Comparison of ENCODE assay signal across 8 cellular contexts in genomic region chr16:56916571-56917403, GRCh38. TPM values are rescaled to one million over a fixed set of nuclear protein-coding genes. Genes with fewer than 3 reads are reported as not detected.
A peak's percentile ranks its signal among the peaks of the same experiment; 100 is the strongest.
DNase-seq lines count a peak whose midpoint lies in the region; ATAC-seq and TF ChIP-seq lines count a peak whose summit lies in the region.

No MANE protein-coding gene starts in this region.

- TF ChIP-seq CTCF in Calu3 (IDR thresholded peaks at IDR 0.05; ENCODE audit: unreplicated experiment), result no peak

- H3K36me3 ChIP-seq in BLaER1 treated with 17β-estradiol and CSF1 and Interleukin-3, amounts not matched to agents 10 nM and 100 nM, result no peaks in the 10 kb centered on the region

- H3K27me3 Mint-ChIP-seq in activated naive CD8-positive, alpha-beta T cell treated with anti-CD3 and anti-CD28 coated beads for 36 hours, result peaks cover 4% of the 10 kb centered on the region
- peaks cover 94% of the 10 kb centered on the region for H3K27me3 Mint-ChIP-seq in Calu3 (ENCODE audit: unreplicated experiment)

- peaks cover 39 to 63% (median 49%) of the 10 kb centered on the region in 10 experiments for H3K4me1 ChIP-seq in BLaER1 treated with 17β-estradiol and CSF1 and Interleukin-3, amounts not matched to agents 10 nM and 100 nM

- H3K4me3 Mint-ChIP-seq in activated naive CD8-positive, alpha-beta T cell treated with anti-CD3 and anti-CD28 coated beads for 36 hours, result peak overlapping the region; percentile 46
- no peak overlapping the region for H3K4me3 Mint-ChIP-seq in Calu3 (ENCODE audit: low read depth, unreplicated experiment)

- H3K4me1 Mint-ChIP-seq in activated naive CD8-positive, alpha-beta T cell treated with anti-CD3 and anti-CD28 coated beads for 36 hours, result peaks cover 39% of the 10 kb centered on the region
- peaks cover 17% of the 10 kb centered on the region for H3K4me1 Mint-ChIP-seq in Calu3 (ENCODE audit: low read depth, unreplicated experiment)

- intact Hi-C loops in posterior vena cava (cut with DNase I) (no loop called here), Calu3 (cut with micrococcal nuclease; ENCODE audit: unreplicated experiment) (no loop called here)

- no TSS peak for BruUV-seq in Calu3 (replicated peaks; lab: Mats Ljungman, UMichigan)

- DNase-seq in activated naive CD8-positive, alpha-beta T cell treated with anti-CD3 and anti-CD28 coated beads for 36 hours, result peak; percentile 38
- DNase-seq in posterior vena cava (ENCODE audit: low spot score) (peak; percentile 64), NCI-H1417 (lab: John Stamatoyannopoulos, UW) (no peak), Calu3 (no peak)

- H3K27me3 ChIP-seq in BLaER1 treated with 17β-estradiol and CSF1 and Interleukin-3, amounts not matched to agents 10 nM and 100 nM, result no peaks in the 10 kb centered on the region

- CTCF ChIA-PET in Calu3 (lab: Charles Lee), result no interaction called here

- peak overlapping the region in 10 of 11 experiments; percentile 18 to 64 (median 53); a peak in 12 of 22 replicates for H3K9ac ChIP-seq in BLaER1 treated with 17β-estradiol and CSF1 and Interleukin-3, amounts not matched to agents 10 nM and 100 nM

- peak overlapping the region; percentile 54 to 82 (median 74) for H3K27ac ChIP-seq in BLaER1 treated with 17β-estradiol and CSF1 and Interleukin-3, amounts not matched to agents 10 nM and 100 nM

- ATAC-seq in GM19328 (IDR thresholded peaks at IDR 0.05; ENCODE audit: unreplicated experiment), result peak; percentile 70
- peak; percentile 69 for ATAC-seq in HG03196 (IDR thresholded peaks at IDR 0.05; ENCODE audit: unreplicated experiment)
- no peak for ATAC-seq in SK-N-SH treated with all-trans-retinoic acid at 6 μM for 48 hours

- H3K9me3 ChIP-seq in BLaER1 treated with 17β-estradiol and CSF1 and Interleukin-3, amounts not matched to agents 10 nM and 100 nM (replicated peaks in 1 of 11), result no peaks in the 10 kb centered on the region

- H3K4me2 ChIP-seq in BLaER1 treated with 17β-estradiol and CSF1 and Interleukin-3, amounts not matched to agents 10 nM and 100 nM, result peak overlapping the region; percentile 83 to 97 (median 92)

- H3K9me3 Mint-ChIP-seq in activated naive CD8-positive, alpha-beta T cell treated with anti-CD3 and anti-CD28 coated beads for 36 hours, result peaks cover 2% of the 10 kb centered on the region
- H3K9me3 Mint-ChIP-seq in Calu3 (ENCODE audit: low read depth, unreplicated experiment), result no peaks in the 10 kb centered on the region

- peaks cover 4% of the 10 kb centered on the region for H3K36me3 Mint-ChIP-seq in activated naive CD8-positive, alpha-beta T cell treated with anti-CD3 and anti-CD28 coated beads for 36 hours
- no peaks in the 10 kb centered on the region for H3K36me3 Mint-ChIP-seq in Calu3 (ENCODE audit: insufficient read depth, unreplicated experiment)

- peak overlapping the region in 3 of 10 experiments; percentile 28 to 31 (median 31); a peak in 5 of 20 replicates for H3K4me3 ChIP-seq in BLaER1 treated with 17β-estradiol and CSF1 and Interleukin-3, amounts not matched to agents 10 nM and 100 nM

- peak overlapping the region; percentile 89 for H3K27ac Mint-ChIP-seq in activated naive CD8-positive, alpha-beta T cell treated with anti-CD3 and anti-CD28 coated beads for 36 hours
- no peak overlapping the region for H3K27ac Mint-ChIP-seq in Calu3 (ENCODE audit: unreplicated experiment)

- H4K20me1 ChIP-seq in BLaER1 treated with 17β-estradiol and CSF1 and Interleukin-3, amounts not matched to agents 10 nM and 100 nM, result no peaks in the 10 kb centered on the region

TF ChIP-seq in SK-N-SH treated with all-trans-retinoic acid at 6 μM for 48 hours, 23 proteins besides CTCF, POLR2A, EP300 and RAD21:
- TF ChIP-seq OSR1 (CRISPR knock-in tag; IDR thresholded peaks at IDR 0.05) (no peak), CSRNP3 (CRISPR knock-in tag; IDR thresholded peaks at IDR 0.05) (no peak), ESRRG (CRISPR knock-in tag; IDR thresholded peaks at IDR 0.05) (no peak), ZC3H10 (CRISPR knock-in tag; IDR thresholded peaks at IDR 0.05) (no peak), ZNF70 (CRISPR knock-in tag; IDR thresholded peaks at IDR 0.05) (no peak), RARB (CRISPR knock-in tag; IDR thresholded peaks at IDR 0.05) (no peak), BACH2 (CRISPR knock-in tag; IDR thresholded peaks at IDR 0.05; ENCODE audit: borderline replicate concordance) (no peak), PPARA (CRISPR knock-in tag; IDR thresholded peaks at IDR 0.05; ENCODE audit: borderline replicate concordance) (no peak), TOX (CRISPR knock-in tag; IDR thresholded peaks at IDR 0.05; ENCODE audit: borderline replicate concordance) (no peak), ZNF8 (CRISPR knock-in tag; IDR thresholded peaks at IDR 0.05) (no peak), ARNTL (CRISPR knock-in tag; IDR thresholded peaks at IDR 0.05; ENCODE audit: borderline replicate concordance, low read depth) (no peak), PATZ1 (CRISPR knock-in tag; IDR thresholded peaks at IDR 0.05; ENCODE audit: borderline replicate concordance) (no peak), CSDC2 (CRISPR knock-in tag; IDR thresholded peaks at IDR 0.05) (no peak), ISL1 (CRISPR knock-in tag; IDR thresholded peaks at IDR 0.05) (no peak), SNAI2 (CRISPR knock-in tag; IDR thresholded peaks at IDR 0.05) (no peak), ZFP3 (CRISPR knock-in tag; IDR thresholded peaks at IDR 0.05) (no peak), GLIS3 (CRISPR knock-in tag; IDR thresholded peaks at IDR 0.05) (no peak), ZFP30 (CRISPR knock-in tag; IDR thresholded peaks at IDR 0.05) (no peak), CREB5 (CRISPR knock-in tag; IDR thresholded peaks at IDR 0.05; ENCODE audit: low read depth) (no peak)
- TF ChIP-seq, protein P1, sequence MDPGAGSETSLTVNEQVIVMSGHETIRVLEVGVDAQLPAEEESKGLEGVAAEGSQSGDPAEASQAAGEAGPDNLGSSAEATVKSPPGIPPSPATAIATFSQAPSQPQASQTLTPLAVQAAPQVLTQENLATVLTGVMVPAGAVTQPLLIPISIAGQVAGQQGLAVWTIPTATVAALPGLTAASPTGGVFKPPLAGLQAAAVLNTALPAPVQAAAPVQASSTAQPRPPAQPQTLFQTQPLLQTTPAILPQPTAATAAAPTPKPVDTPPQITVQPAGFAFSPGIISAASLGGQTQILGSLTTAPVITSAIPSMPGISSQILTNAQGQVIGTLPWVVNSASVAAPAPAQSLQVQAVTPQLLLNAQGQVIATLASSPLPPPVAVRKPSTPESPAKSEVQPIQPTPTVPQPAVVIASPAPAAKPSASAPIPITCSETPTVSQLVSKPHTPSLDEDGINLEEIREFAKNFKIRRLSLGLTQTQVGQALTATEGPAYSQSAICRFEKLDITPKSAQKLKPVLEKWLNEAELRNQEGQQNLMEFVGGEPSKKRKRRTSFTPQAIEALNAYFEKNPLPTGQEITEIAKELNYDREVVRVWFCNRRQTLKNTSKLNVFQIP (CRISPR knock-in tag; IDR thresholded peaks at IDR 0.05; ENCODE audit: borderline replicate concordance, low read depth), result no peak

RNA-seq across cellular contexts. Expression of gene HERPUD1, which starts 15.2 kb away (rescaled TPM):
- total RNA-seq in activated naive CD8-positive, alpha-beta T cell treated with anti-CD3 and anti-CD28 coated beads for 36 hours, result 100 to 1,000 TPM; 143 to 149 TPM
- 100 to 1,000 TPM in 1 of 2 donors, 10 to 100 TPM in 1; 99.7 to 106 TPM for total RNA-seq in posterior vena cava
- 111 and 116 TPM in 2 replicates for total RNA-seq in Calu3 (2022)

RNA-seq across cellular contexts. Expression of gene CETP, which starts 45.0 kb away (rescaled TPM):
- total RNA-seq in activated naive CD8-positive, alpha-beta T cell treated with anti-CD3 and anti-CD28 coated beads for 36 hours, result under 1 TPM in 1 of 2 experiments, not detected in 1; 0.12 TPM
- under 1 TPM in 1 of 2 donors, not detected in 1; 0.60 TPM for total RNA-seq in posterior vena cava
- not detected in 2 replicates for total RNA-seq in Calu3 (2022)

RNA-seq across cellular contexts. Expression of gene SLC12A3, which starts 51.8 kb away (rescaled TPM):
- under 1 TPM in 1 of 2 experiments, not detected in 1; 0.04 TPM for total RNA-seq in activated naive CD8-positive, alpha-beta T cell treated with anti-CD3 and anti-CD28 coated beads for 36 hours
- total RNA-seq in posterior vena cava (not detected), Calu3 (2022) (not detected in 2 replicates)

Comparison
In these comparisons a context has a peak if more than half of its experiments do, and no peak if none do; other contexts are left out.
1. DNase-seq: peak in activated naive CD8-positive, alpha-beta T cell treated with anti-CD3 and anti-CD28 coated beads for 36 hours (single experiment) and posterior vena cava (single experiment); none in NCI-H1417 (0 of 3) and Calu3 (single experiment).